10 cellular contexts compared by ENCODE assay signal in genomic region chr10:80187060-80187459, GRCh38. TPM values are rescaled to one million over a fixed set of nuclear protein-coding genes. Genes with fewer than 3 reads are reported as not detected.
DNase-seq lines count a peak whose midpoint lies in the region; ATAC-seq, FAIRE-seq and TF ChIP-seq lines count a peak whose summit lies in the region.
"Had no signal": no experiment of that assay in that cellular context is flagged by ENCODE, and none has a peak within 500 bp of the region (broad histone marks: within the 10 kb centered on the region; RNA-seq: fewer than 3 reads in every experiment).

No MANE protein-coding gene starts in this region.

- SMC1A ChIA-PET in GM12878 (lab: Charles Lee; ENCODE audit: uncharacterized antibody, unreplicated experiment): interaction anchor here (0.7 to 1.8 kb wide), 8 partner anchors 9 to 108 kb away, joined by 3 to 29 read pairs (median 3); no protein-coding TSS in a partner anchor

- H3K9me3 ChIP-seq in BLaER1 treated with 17β-estradiol and CSF1 and Interleukin-3, amounts not matched to agents 10 nM and 100 nM (replicated peaks in 1 of 11): peaks cover 0 to 4% (median 0%) of the 10 kb centered on the region in 11 experiments; a peak in 2 of 22 replicates
- peaks cover 7% of the 10 kb centered on the region for H3K9me3 ChIP-seq in KOPT-K1 (ENCODE audit: insufficient read depth, low read length, poor library complexity, severe bottlenecking)
- H3K9me3 ChIP-seq in GM12878 (replicated peaks; ENCODE audit: control insufficient read depth, insufficient read depth, low read length): no peaks in the 10 kb centered on the region

- peaks cover 0 to 28% (median 17%) of the 10 kb centered on the region in 11 experiments; a peak in 16 of 22 replicates for H3K36me3 ChIP-seq in BLaER1 treated with 17β-estradiol and CSF1 and Interleukin-3, amounts not matched to agents 10 nM and 100 nM
- H3K36me3 ChIP-seq in KOPT-K1 (ENCODE audit: insufficient read depth, low read length) (peaks cover 20% of the 10 kb centered on the region), GM12878 (ENCODE audit: control insufficient read depth in 2 of 2, insufficient read depth in 2 of 2, low read length in 1 of 2) (peaks cover 3 to 11% of the 10 kb centered on the region in 2 experiments; a peak in 2 of 4 replicates)

- TF ChIP-seq RAD21 in GM12878 (IDR thresholded peaks at IDR 0.05; ENCODE audit: insufficient read depth, low read depth, low read length): no peak

- H3K27me3 Mint-ChIP-seq in natural killer cell treated with Interleukin-12 subunit alpha and Interleukin-12 subunit beta and Interleukin-15 and Interleukin-18, amount 100 ng/mL, for 72 hours: no peaks in the 10 kb centered on the region
- no peaks in the 10 kb centered on the region for H3K27me3 Mint-ChIP-seq in glutamatergic neuron (ENCODE audit: unreplicated experiment)

- WGBS in GM12878 (ENCODE audit: insufficient coverage, insufficient replicate concordance, low lambda C conversion rate, missing lambda C conversion rate): 100% methylated on average over 2 of the region's 2 CpGs

- peaks cover 78 to 90% (median 82%) of the 10 kb centered on the region in 10 experiments for H3K4me1 ChIP-seq in BLaER1 treated with 17β-estradiol and CSF1 and Interleukin-3, amounts not matched to agents 10 nM and 100 nM
- H3K4me1 ChIP-seq in GM12878 (ENCODE audit: control insufficient read depth, insufficient read depth, low read length): peaks cover 22% of the 10 kb centered on the region

- FAIRE-seq in GM12878 (lab: Jason Lieb, UNC): no peak
- FAIRE-seq: HepG2 had no signal

- no peak for TF ChIP-seq POLR2A in GM12878 (IDR thresholded peaks at IDR 0.05; ENCODE audit: low read depth, low read length)

- H3K4me3 ChIP-seq in BLaER1 treated with 17β-estradiol and CSF1 and Interleukin-3, amounts not matched to agents 10 nM and 100 nM: peak overlapping the region in 8 of 10 experiments; percentile 11 to 49 (median 24); a peak in 9 of 20 replicates
- no peak overlapping the region; the same call in 1 of the 2 replicates for H3K4me3 ChIP-seq in GM12878
- H3K4me3 ChIP-seq: SK-N-MC had no signal

- peaks cover 46% of the 10 kb centered on the region for H3K79me2 ChIP-seq in GM12878 (ENCODE audit: control insufficient read depth, insufficient read depth, low read length)

- H3K27ac Mint-ChIP-seq in natural killer cell treated with Interleukin-12 subunit alpha and Interleukin-12 subunit beta and Interleukin-15 and Interleukin-18, amount 100 ng/mL, for 72 hours: peak overlapping the region; percentile 66 to 83
- no peak overlapping the region for H3K27ac Mint-ChIP-seq in glutamatergic neuron (ENCODE audit: unreplicated experiment)

- peak overlapping the region; percentile 55 for H3K4me3 Mint-ChIP-seq in natural killer cell treated with Interleukin-12 subunit alpha and Interleukin-12 subunit beta and Interleukin-15 and Interleukin-18, amount 100 ng/mL, for 72 hours
- no peak overlapping the region for H3K4me3 Mint-ChIP-seq in glutamatergic neuron (ENCODE audit: unreplicated experiment)

- in situ Hi-C loops in GM12878 (cut with MboI): no loop called here

- peaks cover 34 to 95% (median 66%) of the 10 kb centered on the region in 11 experiments; a peak in 19 of 22 replicates for H4K20me1 ChIP-seq in BLaER1 treated with 17β-estradiol and CSF1 and Interleukin-3, amounts not matched to agents 10 nM and 100 nM
- H4K20me1 ChIP-seq in GM12878 (ENCODE audit: control insufficient read depth, insufficient read depth): no peaks in the 10 kb centered on the region

- no peak for ATAC-seq in GM12878
- no peak for ATAC-seq in natural killer cell treated with Interleukin-12 subunit alpha and Interleukin-12 subunit beta and Interleukin-15 and Interleukin-18, amount 100 ng/mL, for 72 hours
- ATAC-seq in GM19397 (IDR thresholded peaks at IDR 0.05; ENCODE audit: unreplicated experiment): no peak

- no TSS peak for BruUV-seq in GM12878 (replicated peaks; lab: Mats Ljungman, UMichigan)

- no peaks in the 10 kb centered on the region for H3K9me3 Mint-ChIP-seq in natural killer cell treated with Interleukin-12 subunit alpha and Interleukin-12 subunit beta and Interleukin-15 and Interleukin-18, amount 100 ng/mL, for 72 hours
- H3K9me3 Mint-ChIP-seq in glutamatergic neuron (ENCODE audit: unreplicated experiment): no peaks in the 10 kb centered on the region

- intact Hi-C loops in GM12878 (cut with micrococcal nuclease; ENCODE audit: unreplicated experiment): loop anchor here (1.0 kb wide), 1 partner anchor 16 kb away; no protein-coding TSS in a partner anchor

- H3K36me3 Mint-ChIP-seq in natural killer cell treated with Interleukin-12 subunit alpha and Interleukin-12 subunit beta and Interleukin-15 and Interleukin-18, amount 100 ng/mL, for 72 hours: peaks cover 2% of the 10 kb centered on the region
- H3K36me3 Mint-ChIP-seq in glutamatergic neuron (ENCODE audit: unreplicated experiment): no peaks in the 10 kb centered on the region

- no peak for DNase-seq in GM12878 (ENCODE audit: low read depth, low spot score)
- no peak for DNase-seq in natural killer cell treated with Interleukin-12 subunit alpha and Interleukin-12 subunit beta and Interleukin-15 and Interleukin-18, amount 100 ng/mL, for 72 hours (ENCODE audit: low spot score)
- no peak for DNase-seq in HEK293T (ENCODE audit: extremely low spot score)
- DNase-seq in DMS79 (lab: John Stamatoyannopoulos, UW): no peak
- DNase-seq in glutamatergic neuron: no peak

- H2AFZ ChIP-seq in GM12878 (ENCODE audit: control insufficient read depth, low read depth, low read length): no peak overlapping the region

- H3K27ac ChIP-seq in BLaER1 treated with 17β-estradiol and CSF1 and Interleukin-3, amounts not matched to agents 10 nM and 100 nM: peak overlapping the region; percentile 63 to 85 (median 70); a peak in 21 of 22 replicates
- peak overlapping the region; percentile 87 for H3K27ac ChIP-seq in KOPT-K1 (ENCODE audit: low read depth, low read length, poor library complexity, severe bottlenecking)
- H3K27ac ChIP-seq in GM12878 (ENCODE audit: control insufficient read depth, insufficient read depth): peak overlapping the region; percentile 69; the same call in 1 of the 2 replicates
- H3K27ac ChIP-seq: SK-N-MC had no signal

- no peak for TF ChIP-seq CTCF in GM12878 (IDR thresholded peaks at IDR 0.05 in 2 of 3, conservative IDR thresholded peaks at IDR 0.05 in 1 of 3; ENCODE audit: control insufficient read depth in 2 of 3, extremely low read depth in 1 of 3, insufficient read depth in 1 of 3, low read depth in 3 of 3, low read length in 3 of 3)
- no peak for TF ChIP-seq CTCF in glutamatergic neuron (IDR thresholded peaks at IDR 0.05; ENCODE audit: partially characterized antibody, unreplicated experiment)

- CTCF ChIA-PET in GM12878 (lab: Yijun Ruan, JAX) (interaction anchor here (0.7 to 2.5 kb wide), 8 partner anchors 10 to 43 kb away, joined by 3 to 23 read pairs (median 5); partner anchors contain the start of gene ANXA11), HEK293T (lab: Yijun Ruan, JAX) (no interaction called here)

- TF ChIP-seq EP300 in GM12878 (IDR thresholded peaks at IDR 0.05; ENCODE audit: borderline replicate concordance in 1 of 2, control insufficient read depth in 1 of 2, low read depth in 2 of 2, low read length in 2 of 2): no peak

- peak overlapping the region in 10 of 11 experiments; percentile 25 to 73 (median 62); a peak in 16 of 22 replicates for H3K9ac ChIP-seq in BLaER1 treated with 17β-estradiol and CSF1 and Interleukin-3, amounts not matched to agents 10 nM and 100 nM
- H3K9ac ChIP-seq in GM12878 (ENCODE audit: control insufficient read depth, insufficient read depth, low read length): no peak overlapping the region

- RAD21 ChIA-PET in GM12878 (lab: Charles Lee; ENCODE audit: unreplicated experiment): interaction anchor here (2.0 to 2.8 kb wide), 3 partner anchors 10 to 35 kb away, joined by 7 to 59 read pairs (median 30); partner anchors contain the start of gene ANXA11

- H3K4me2 ChIP-seq in BLaER1 treated with 17β-estradiol and CSF1 and Interleukin-3, amounts not matched to agents 10 nM and 100 nM: peak overlapping the region; percentile 80 to 95 (median 89)
- H3K4me2 ChIP-seq in GM12878 (ENCODE audit: control insufficient read depth, insufficient read depth): peak overlapping the region; percentile 89

- H3K27me3 ChIP-seq in BLaER1 treated with 17β-estradiol and CSF1 and Interleukin-3, amounts not matched to agents 10 nM and 100 nM: no peaks in the 10 kb centered on the region
- no peaks in the 10 kb centered on the region for H3K27me3 ChIP-seq in GM12878 (replicated peaks in 1 of 2; ENCODE audit: control insufficient read depth in 2 of 2, insufficient read depth in 2 of 2, low read length in 1 of 2)

- peaks cover 69 to 71% of the 10 kb centered on the region in 2 donors for H3K4me1 Mint-ChIP-seq in natural killer cell treated with Interleukin-12 subunit alpha and Interleukin-12 subunit beta and Interleukin-15 and Interleukin-18, amount 100 ng/mL, for 72 hours (ENCODE audit: low read depth in 2 of 2)
- no peaks in the 10 kb centered on the region for H3K4me1 Mint-ChIP-seq in glutamatergic neuron (ENCODE audit: low read depth, unreplicated experiment)

- POLR2A ChIA-PET in GM12878 (lab: Charles Lee) (interaction anchor here (0.9 to 1.7 kb wide), 7 partner anchors 9 to 104 kb away, joined by 3 to 18 read pairs (median 5); partner anchors contain the start of gene ANXA11), HEK293T (lab: Yijun Ruan, JAX) (interaction anchor here (0.8 to 1.0 kb wide), 2 partner anchors 17 to 18 kb away, joined by 3 read pairs; partner anchors contain the start of gene ANXA11)

RNA-seq across cellular contexts. Expression of gene ANXA11, which starts 18.3 kb away (rescaled TPM):
- total RNA-seq in GM12878 (2013; cell fraction: nucleolus; rRNA removed): 88.9 and 92.3 TPM in 2 replicates
- 53.1 and 64.8 TPM in 2 replicates for total RNA-seq in GM12878 (2014; rRNA removed)
- 66.4 and 70.7 TPM in 2 replicates for total RNA-seq in GM12878 (2014; rRNA removed; fragmentation: Illumina TruSeq; extraction: Trizol)
- 100 and 104 TPM in 2 replicates for total RNA-seq in GM12878 (2021)
- 161 TPM for polyA plus RNA-seq in GM12878 (2011; ENCODE audit: low read depth)
- 126 and 129 TPM in 2 replicates for polyA plus RNA-seq in GM12878 (2011; rRNA removed)
- polyA plus RNA-seq in GM12878 (2011; cell fraction: cytosol; rRNA removed): 98.8 and 103 TPM in 2 replicates
- polyA plus RNA-seq in GM12878 (2011; cell fraction: nucleus; rRNA removed): 71.7 and 72.2 TPM in 2 replicates
- 186 and 310 TPM in 2 replicates for polyA plus RNA-seq in GM12878 (2012)
- polyA plus RNA-seq in GM12878 (2014; fragmentation: Illumina TruSeq; extraction: Trizol): 94.2 and 117 TPM in 2 replicates
- polyA plus RNA-seq in GM12878 (2014; fragmentation: Nextera tagmentation; extraction: Ambion mirVana): 10 to 100 TPM; 25.0 to 67.7 TPM
- polyA plus RNA-seq in GM12878 (2014; rRNA removed): 57.0 and 61.4 TPM in 2 replicates
- 10 to 100 TPM; 73.7 to 80.5 TPM for polyA plus RNA-seq in GM12878 (2016; fragmentation: Nextera tagmentation; extraction: Ambion mirVana)
- 75.3 and 100 TPM in 2 replicates for polyA minus RNA-seq in GM12878 (2011; rRNA and poly(A)+ RNA removed)
- polyA minus RNA-seq in GM12878 (2011; cell fraction: cytosol; rRNA and poly(A)+ RNA removed): 46.5 and 59.4 TPM in 2 replicates
- 26.7 and 47.8 TPM in 2 replicates for polyA minus RNA-seq in GM12878 (2011; cell fraction: nucleus; rRNA and poly(A)+ RNA removed)
- 100 to 1,000 TPM; 134 to 166 TPM for total RNA-seq in natural killer cell treated with Interleukin-12 subunit alpha and Interleukin-12 subunit beta and Interleukin-15 and Interleukin-18, amount 100 ng/mL, for 72 hours
- total RNA-seq in glutamatergic neuron (ENCODE audit: unreplicated experiment): 2.3 TPM

RNA-seq across cellular contexts. Expression of gene PLAC9, which starts 54.5 kb away (rescaled TPM):
- not detected in 2 replicates for total RNA-seq in GM12878 (2013; cell fraction: nucleolus; rRNA removed)
- total RNA-seq in GM12878 (2014; rRNA removed): not detected in 2 replicates
- not detected in 2 replicates for total RNA-seq in GM12878 (2014; rRNA removed; fragmentation: Illumina TruSeq; extraction: Trizol)
- total RNA-seq in GM12878 (2021): not detected in 2 replicates
- not detected for polyA plus RNA-seq in GM12878 (2011; ENCODE audit: low read depth)
- not detected in 2 replicates for polyA plus RNA-seq in GM12878 (2011; rRNA removed)
- not detected in 2 replicates for polyA plus RNA-seq in GM12878 (2011; cell fraction: cytosol; rRNA removed)
- not detected in 2 replicates for polyA plus RNA-seq in GM12878 (2011; cell fraction: nucleus; rRNA removed)
- 0.15 and 0.32 TPM in 2 replicates for polyA plus RNA-seq in GM12878 (2012)
- polyA plus RNA-seq in GM12878 (2014; fragmentation: Illumina TruSeq; extraction: Trizol): not detected in 2 replicates
- not detected for polyA plus RNA-seq in GM12878 (2014; fragmentation: Nextera tagmentation; extraction: Ambion mirVana)
- polyA plus RNA-seq in GM12878 (2014; rRNA removed): not detected in 2 replicates
- not detected for polyA plus RNA-seq in GM12878 (2016; fragmentation: Nextera tagmentation; extraction: Ambion mirVana)
- not detected in 2 replicates for polyA minus RNA-seq in GM12878 (2011; rRNA and poly(A)+ RNA removed)
- polyA minus RNA-seq in GM12878 (2011; cell fraction: cytosol; rRNA and poly(A)+ RNA removed): not detected in 2 replicates
- polyA minus RNA-seq in GM12878 (2011; cell fraction: nucleus; rRNA and poly(A)+ RNA removed): not detected in 2 replicates
- not detected for total RNA-seq in natural killer cell treated with Interleukin-12 subunit alpha and Interleukin-12 subunit beta and Interleukin-15 and Interleukin-18, amount 100 ng/mL, for 72 hours
- total RNA-seq in glutamatergic neuron (ENCODE audit: unreplicated experiment): not detected
- total RNA-seq: HepG2 had no signal
- polyA plus RNA-seq: HepG2 had no signal

Comparison
In these comparisons a context has a peak if more than half of its experiments do, and no peak if none do; other contexts are left out.
1. RNA of gene ANXA11, which starts 18.3 kb away (total RNA-seq): 134 to 166 TPM in natural killer cell treated with Interleukin-12 subunit alpha and Interleukin-12 subunit beta and Interleukin-15 and Interleukin-18, amount 100 ng/mL, for 72 hours and 53.1 to 104 TPM in GM12878; 2.3 TPM in glutamatergic neuron (single experiment); every median in the first group is over 10 times any median in the second.
2. Peak in every context shown above with its lines, with median percentiles within 50 percentile points of each other: H3K27ac ChIP-seq.